Comparison of ENCODE assay signal across 10 cellular contexts in the genomic region with DNA sequence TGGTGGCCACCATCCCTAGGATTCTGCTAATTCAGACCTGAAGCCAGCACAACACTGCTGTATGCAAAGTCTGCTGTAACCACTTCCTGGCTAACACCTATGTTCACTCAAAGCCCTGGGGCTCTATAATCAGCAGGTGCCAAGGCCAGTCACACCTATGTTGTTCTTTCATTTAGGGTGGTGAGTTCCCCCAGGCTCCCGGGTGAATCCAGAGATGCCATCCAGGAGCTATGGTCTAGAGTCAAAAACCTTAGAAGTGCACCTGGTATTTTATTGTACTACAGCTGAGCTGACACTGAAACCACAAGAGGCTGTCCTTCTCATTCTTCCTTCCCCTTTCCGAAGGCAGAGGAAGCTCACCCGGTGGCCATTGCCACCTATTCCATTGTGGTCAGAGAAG. TPM values are rescaled to one million over a fixed set of nuclear protein-coding genes. Genes with fewer than 3 reads are reported as not detected.
DNase-seq lines count a peak whose midpoint lies in the region; ATAC-seq lines count a peak whose summit lies in the region.
"Had no signal": no experiment of that assay in that cellular context is flagged by ENCODE, and none has a peak within 500 bp of the region (broad histone marks: within the 10 kb centered on the region; RNA-seq: fewer than 3 reads in every experiment).

No MANE protein-coding gene starts in this region.

- H3K27ac ChIP-seq in neuronal stem cell (replicated peaks; ENCODE audit: low read length) (no peak overlapping the region), trophoblast cell (ENCODE audit: low read depth, low read length) (no peak overlapping the region)
- H3K27ac ChIP-seq: C4-2B, SK-N-MC had no signal

- H3K23ac ChIP-seq in neuronal stem cell (ENCODE audit: low read depth, low read length, poor library complexity) (no peak overlapping the region), trophoblast cell (ENCODE audit: low read length) (no peak overlapping the region)

- H3K4me1 ChIP-seq in neuronal stem cell (ENCODE audit: control insufficient read depth in 2 of 2, insufficient read depth in 1 of 2, low read depth in 1 of 2, low read length in 2 of 2) = no peaks in the 10 kb centered on the region
- H3K4me1 ChIP-seq in trophoblast cell (ENCODE audit: control insufficient read depth in 1 of 2, insufficient read depth in 2 of 2, low read length in 2 of 2) = no peaks in the 10 kb centered on the region

- H2AK5ac ChIP-seq in neuronal stem cell (ENCODE audit: low read depth, low read length) (no peak overlapping the region), trophoblast cell (ENCODE audit: low read length) (no peak overlapping the region)

- no peak overlapping the region for H4K12ac ChIP-seq in trophoblast cell (ENCODE audit: low read depth, low read length)

- H2BK120ac ChIP-seq in neuronal stem cell (ENCODE audit: low read depth, low read length) (no peak overlapping the region), trophoblast cell (ENCODE audit: insufficient read depth, low read length, poor library complexity) (no peak overlapping the region)

- CTCF ChIA-PET in activated CD4-positive, alpha-beta T cell treated with anti-CD3 and anti-CD28 coated beads for 36 hours (lab: Charles Lee) = interaction anchor here (1.0 kb wide), 1 partner anchor 183 kb away, joined by 3 read pairs; no protein-coding TSS in a partner anchor

- peaks cover 2% of the 10 kb centered on the region for H3K9me3 Mint-ChIP-seq in activated CD4-positive, alpha-beta T cell treated with anti-CD3 and anti-CD28 coated beads for 36 hours (ENCODE audit: low read depth)

- peak; percentile 87 for ATAC-seq in activated CD4-positive, alpha-beta T cell treated with anti-CD3 and anti-CD28 coated beads for 36 hours
- ATAC-seq in HG02759 (IDR thresholded peaks at IDR 0.05; ENCODE audit: unreplicated experiment) = peak; percentile 96

- H3K4me2 ChIP-seq in neuronal stem cell (ENCODE audit: insufficient read depth, low read length, poor library complexity, severe bottlenecking) (no peak overlapping the region), trophoblast cell (ENCODE audit: low read length) (no peak overlapping the region)

- H3K79me2 ChIP-seq in trophoblast cell (ENCODE audit: control insufficient read depth, insufficient read depth, low read length, poor library complexity) = no peaks in the 10 kb centered on the region

- no peaks in the 10 kb centered on the region for H3K79me1 ChIP-seq in neuronal stem cell (ENCODE audit: low read depth, low read length)
- H3K79me1 ChIP-seq in trophoblast cell (ENCODE audit: low read length) = no peaks in the 10 kb centered on the region

- peaks cover 15% of the 10 kb centered on the region for H3K4me1 Mint-ChIP-seq in activated CD4-positive, alpha-beta T cell treated with anti-CD3 and anti-CD28 coated beads for 36 hours

- peak overlapping the region; percentile 41 for H2BK12ac ChIP-seq in neuronal stem cell (ENCODE audit: low read length)
- no peak overlapping the region for H2BK12ac ChIP-seq in trophoblast cell (ENCODE audit: low read length)

- no peak overlapping the region for H3K4me3 Mint-ChIP-seq in activated CD4-positive, alpha-beta T cell treated with anti-CD3 and anti-CD28 coated beads for 36 hours

- H3K27me3 ChIP-seq in neuronal stem cell (ENCODE audit: control insufficient read depth in 3 of 3, insufficient read depth in 3 of 3, low read depth in 1 of 3, low read length in 3 of 3) = no peaks in the 10 kb centered on the region
- H3K27me3 ChIP-seq in trophoblast cell (ENCODE audit: insufficient read depth, low read length) = no peaks in the 10 kb centered on the region

- H3K9ac ChIP-seq in neuronal stem cell (ENCODE audit: low read depth, low read length, poor library complexity) (no peak overlapping the region), trophoblast cell (ENCODE audit: low read length) (no peak overlapping the region)

- DNase-seq in activated CD4-positive, alpha-beta T cell treated with anti-CD3 and anti-CD28 coated beads for 36 hours = peak; percentile 18
- DNase-seq in activated CD4-positive, alpha-beta T cell treated with anti-CD3 and anti-CD28 coated beads for 1 hour = no peak
- peak; percentile 84 for DNase-seq in NCI-H69 (lab: John Stamatoyannopoulos, UW)
- DNase-seq in neuronal stem cell (ENCODE audit: low spot score) = no peak
- DNase-seq in trophoblast cell = no peak
- DNase-seq in NCI-H1694 treated with DMSO at 0.1 percent for 48 hours (lab: John Stamatoyannopoulos, UW) = no peak
- no peak for DNase-seq in glomerular visceral epithelial cell (ENCODE audit: extremely low spot score)

- no peaks in the 10 kb centered on the region for H3K36me3 Mint-ChIP-seq in activated CD4-positive, alpha-beta T cell treated with anti-CD3 and anti-CD28 coated beads for 36 hours (ENCODE audit: low read depth)

- POLR2A ChIA-PET in activated CD4-positive, alpha-beta T cell treated with anti-CD3 and anti-CD28 coated beads for 36 hours (lab: Charles Lee) = no interaction called here

- H4K91ac ChIP-seq in neuronal stem cell (ENCODE audit: low read depth, low read length, poor library complexity) = no peak overlapping the region
- H4K91ac ChIP-seq in trophoblast cell (ENCODE audit: low read depth, low read length) = no peak overlapping the region

- H2BK15ac ChIP-seq in neuronal stem cell (ENCODE audit: low read length) = no peak overlapping the region

- H3K36me3 ChIP-seq in neuronal stem cell (replicated peaks in 1 of 2; ENCODE audit: control insufficient read depth in 2 of 2, insufficient read depth in 2 of 2, low read length in 2 of 2) (no peaks in the 10 kb centered on the region), trophoblast cell (ENCODE audit: control insufficient read depth in 1 of 2, insufficient read depth in 2 of 2, low read length in 2 of 2) (no peaks in the 10 kb centered on the region)

- H3K18ac ChIP-seq in neuronal stem cell (ENCODE audit: low read length) = peak overlapping the region; percentile 48
- H3K18ac ChIP-seq in trophoblast cell (ENCODE audit: low read length) = no peak overlapping the region

- no peak overlapping the region for H4K8ac ChIP-seq in neuronal stem cell (ENCODE audit: low read depth, low read length)
- no peak overlapping the region for H4K8ac ChIP-seq in trophoblast cell (ENCODE audit: low read depth, low read length)

- no peaks in the 10 kb centered on the region for H3K27me3 Mint-ChIP-seq in activated CD4-positive, alpha-beta T cell treated with anti-CD3 and anti-CD28 coated beads for 36 hours

- WGBS in neuronal stem cell (ENCODE audit: extremely low coverage in 2 of 2, insufficient read length in 2 of 2, insufficient replicate concordance in 1 of 2), 2 donors = no CpG with 5 or more reads among the region's 3 CpGs
- WGBS in trophoblast cell (ENCODE audit: extremely low coverage, insufficient coverage, insufficient read length) = no CpG with 5 or more reads among the region's 3 CpGs

- H3K14ac ChIP-seq in neuronal stem cell (ENCODE audit: low read length) (no peak overlapping the region), trophoblast cell (ENCODE audit: low read length) (no peak overlapping the region)

- H2AFZ ChIP-seq in neuronal stem cell (ENCODE audit: low read length) (no peak overlapping the region), trophoblast cell (ENCODE audit: insufficient read depth, low read length, poor library complexity) (no peak overlapping the region)

- peaks cover 0 to 2% of the 10 kb centered on the region in 2 donors for H3K9me3 ChIP-seq in neuronal stem cell (replicated peaks in 1 of 2; ENCODE audit: control insufficient read depth in 2 of 2, insufficient read depth in 1 of 2, low read depth in 1 of 2, low read length in 2 of 2)
- H3K9me3 ChIP-seq in trophoblast cell (ENCODE audit: insufficient read depth, low read depth, low read length) = no peaks in the 10 kb centered on the region

- intact Hi-C loops in activated CD4-positive, alpha-beta T cell treated with anti-CD3 and anti-CD28 coated beads for 36 hours (cut with DNase I, micrococcal nuclease) = no loop called here

- H3K4ac ChIP-seq in neuronal stem cell (ENCODE audit: low read length) (no peak overlapping the region), trophoblast cell (ENCODE audit: low read depth, low read length) (no peak overlapping the region)

- H2BK5ac ChIP-seq in neuronal stem cell (ENCODE audit: low read length) = no peak overlapping the region
- no peak overlapping the region for H2BK5ac ChIP-seq in trophoblast cell (ENCODE audit: low read depth, low read length, poor library complexity)

- H3K27ac Mint-ChIP-seq in activated CD4-positive, alpha-beta T cell treated with anti-CD3 and anti-CD28 coated beads for 36 hours = no peak overlapping the region

- H3K4me3 ChIP-seq in neuronal stem cell (ENCODE audit: low read length in 2 of 2) (no peak overlapping the region), trophoblast cell (ENCODE audit: low read depth, low read length) (no peak overlapping the region)
- H3K4me3 ChIP-seq: SK-N-MC had no signal

RNA-seq across cellular contexts. Expression of a gene that starts 46.2 kb away (rescaled TPM):
- 1 to 10 TPM; 2.6 to 4.3 TPM for total RNA-seq in activated CD4-positive, alpha-beta T cell treated with anti-CD3 and anti-CD28 coated beads for 36 hours
- 0.17 TPM for polyA plus RNA-seq in neuronal stem cell (2013, experiment 1 of 2)
- polyA plus RNA-seq in neuronal stem cell (2013, experiment 2 of 2) = 0.18 TPM
- polyA plus RNA-seq in trophoblast cell (2013) = 0.04 and 0.07 TPM in 2 replicates

Comparison
In these comparisons a context has a peak if more than half of its experiments do, and no peak if none do; other contexts are left out.
1. DNase-seq: peak in activated CD4-positive, alpha-beta T cell treated with anti-CD3 and anti-CD28 coated beads for 36 hours (single experiment) and NCI-H69 (single experiment); none in activated CD4-positive, alpha-beta T cell treated with anti-CD3 and anti-CD28 coated beads for 1 hour (single experiment), neuronal stem cell (single experiment), trophoblast cell (0 of 2), NCI-H1694 treated with DMSO at 0.1 percent for 48 hours (single experiment) and glomerular visceral epithelial cell (single experiment).